23 cellular contexts compared by ENCODE assay signal in the genomic region with DNA sequence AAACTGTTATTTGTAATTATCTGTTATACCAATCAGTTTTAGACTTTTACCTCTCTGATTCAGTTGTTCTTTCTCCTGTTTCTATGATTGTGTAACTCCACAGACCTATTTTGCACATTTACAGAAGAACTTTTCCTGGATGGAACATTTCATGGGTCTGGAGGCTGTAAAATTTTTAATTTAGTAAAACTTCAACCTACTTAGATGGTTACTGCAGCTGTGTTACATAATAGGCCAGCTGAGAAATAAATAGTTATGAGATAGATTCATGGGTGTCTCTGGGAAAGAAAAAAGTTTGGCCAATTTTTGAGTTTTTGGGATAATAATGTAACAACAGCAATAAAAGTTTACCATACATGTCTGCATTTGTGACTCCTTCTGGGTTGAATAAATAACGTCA.
DNase-seq lines count a peak whose midpoint lies in the region; ATAC-seq and TF ChIP-seq lines count a peak whose summit lies in the region.
"Had no signal": no experiment of that assay in that cellular context is flagged by ENCODE, and none has a peak within 500 bp of the region (broad histone marks: within the 10 kb centered on the region; RNA-seq: fewer than 3 reads in every experiment).

No MANE protein-coding gene starts in this region.

- H4K20me1 ChIP-seq in Karpas-422 (ENCODE audit: insufficient read depth, low read depth, low read length): no peaks in the 10 kb centered on the region
- H4K20me1 ChIP-seq: BLaER1 had no signal

- no peak for TF ChIP-seq CTCF in fibroblast of villous mesenchyme (IDR thresholded peaks at IDR 0.05; ENCODE audit: insufficient read depth, low read depth, low read length)
- no peak for TF ChIP-seq CTCF in lower leg skin (IDR thresholded peaks at IDR 0.05)

- DNase-seq in Karpas-422: no peak
- DNase-seq in fibroblast of villous mesenchyme (ENCODE audit: low read depth): peak; percentile 61
- peak; percentile 32 for DNase-seq in renal cortical epithelial cell (ENCODE audit: low read depth)
- DNase-seq in superior temporal gyrus (ENCODE audit: extremely low spot score): peak; percentile 37
- no peak for DNase-seq in lower leg skin (ENCODE audit: low spot score in 2 of 2)
- DNase-seq: Caco-2; CD4-positive, alpha-beta T cell; DMS153; H9; HFFc6; NCI-H1105; NCI-H146; NCI-H2029; NCI-H2227 treated with DMSO at 0.1 percent for 48 hours; NCI-H510A treated with DMSO at 0.1 percent for 48 hours; NCI-H748 treated with DMSO at 0.1 percent for 48 hours; NK-92 treated with Interleukin-12 subunit alpha and Interleukin-12 subunit beta, amount 100 ng/mL, for 24 hours; SIG-M5; SK-N-SH had no signal

- H2AFZ ChIP-seq in Karpas-422 (ENCODE audit: low read length): no peak overlapping the region

- no peaks in the 10 kb centered on the region for H3K9me3 ChIP-seq in Karpas-422 (ENCODE audit: low read length)
- H3K9me3 ChIP-seq: BLaER1, Caco-2, SK-N-SH had no signal

- H3K36me3 ChIP-seq in Karpas-422 (ENCODE audit: insufficient read depth, low read length): no peaks in the 10 kb centered on the region
- H3K36me3 ChIP-seq: BLaER1 had no signal

- H3K79me2 ChIP-seq in Karpas-422 (ENCODE audit: low read length): peaks cover 26% of the 10 kb centered on the region

- H3K4me1 ChIP-seq in Karpas-422 (ENCODE audit: low read length): peaks cover 41% of the 10 kb centered on the region
- H3K4me1 ChIP-seq: Caco-2 had no signal

- TF ChIP-seq POLR2A in lower leg skin (IDR thresholded peaks at IDR 0.05): no peak

- intact Hi-C loops in lower leg skin (cut with DNase I; ENCODE audit: low total_unique reads): no loop called here

- ATAC-seq in HG03565 (IDR thresholded peaks at IDR 0.05; ENCODE audit: unreplicated experiment): no peak
- no peak for ATAC-seq in HG02763 (IDR thresholded peaks at IDR 0.05; ENCODE audit: unreplicated experiment)

- H3K4me2 ChIP-seq in Karpas-422 (ENCODE audit: low read depth, low read length, poor library complexity, severe bottlenecking): no peak overlapping the region
- H3K4me2 ChIP-seq: BLaER1, KMS-11, SK-N-SH had no signal

- H3K9ac ChIP-seq in Karpas-422 (ENCODE audit: low read length): no peak overlapping the region
- H3K9ac ChIP-seq: BLaER1, KMS-11, SK-N-SH had no signal

- H3K9me2 ChIP-seq in Karpas-422 (replicated peaks; ENCODE audit: insufficient read depth, low read length): no peaks in the 10 kb centered on the region
- H3K9me2 ChIP-seq: SK-N-SH had no signal

- H3K4me3 ChIP-seq in Karpas-422 (ENCODE audit: low read length) (no peak overlapping the region), fibroblast of villous mesenchyme (ENCODE audit: low read depth, low read length) (no peak overlapping the region), lower leg skin (ENCODE audit: low read depth, poor library complexity, severe bottlenecking) (no peak overlapping the region)
- H3K4me3 ChIP-seq: BLaER1 had no signal

- H3K27me3 ChIP-seq in Karpas-422 (ENCODE audit: low read length): no peaks in the 10 kb centered on the region
- H3K27me3 ChIP-seq: BLaER1 had no signal

- H3K27ac ChIP-seq in Karpas-422 (ENCODE audit: low read length): 0 out of 2 replicates have a peak overlapping the region, but pooled peaks have one; percentile 1
- H3K27ac ChIP-seq: BLaER1, KMS-11 had no signal

- 0 to 57% methylated on average over 1 of the region's 1 CpG for WGBS in lower leg skin, 2 donors

Comparison
In these comparisons a context has a peak if more than half of its experiments do, and no peak if none do; other contexts are left out.
1. DNase-seq: peak in fibroblast of villous mesenchyme (single experiment), renal cortical epithelial cell (single experiment) and superior temporal gyrus (single experiment); none in Karpas-422 (single experiment) and lower leg skin (0 of 2).